ENCODE assay signal across 8 cellular contexts in the genomic region with DNA sequence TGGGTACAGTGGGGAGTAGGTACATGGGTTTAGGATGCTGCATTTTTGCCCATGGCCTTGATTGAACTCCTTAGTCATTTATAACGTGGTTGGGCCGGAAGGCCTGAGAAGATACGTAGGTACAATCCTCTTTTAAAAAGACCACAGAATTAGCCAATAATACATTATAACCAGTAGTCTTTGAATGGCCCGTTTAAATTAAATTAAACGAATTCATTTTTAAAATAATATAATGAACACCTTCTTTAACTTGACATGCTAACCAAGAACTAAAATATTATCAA. TPM values are rescaled to one million over a fixed set of nuclear protein-coding genes. Genes with fewer than 3 reads are reported as not detected.
A peak's percentile ranks its signal among the peaks of the same experiment; 100 is the strongest.
DNase-seq lines count a peak whose midpoint lies in the region; ATAC-seq and TF ChIP-seq lines count a peak whose summit lies in the region.

No MANE protein-coding gene starts in this region.

- peaks cover 50% of the 10 kb centered on the region for H3K79me2 ChIP-seq in MM.1S (ENCODE audit: low read length)

- peak overlapping the region; percentile 85 to 88 for H3K4me3 Mint-ChIP-seq in effector memory CD8-positive, alpha-beta T cell
- H3K4me3 Mint-ChIP-seq in natural killer cell treated with Interleukin-12 subunit alpha and Interleukin-12 subunit beta and Interleukin-15 and Interleukin-18, amount 100 ng/mL, for 72 hours, result peak overlapping the region; percentile 97

- peak overlapping the region; percentile 84 for H3K4me3 ChIP-seq in GM12875 (ENCODE audit: low read depth, low read length)
- peak overlapping the region; percentile 96 for H3K4me3 ChIP-seq in MM.1S (ENCODE audit: low read length)

- no peaks in the 10 kb centered on the region for H3K9me3 Mint-ChIP-seq in effector memory CD8-positive, alpha-beta T cell
- no peaks in the 10 kb centered on the region for H3K9me3 Mint-ChIP-seq in natural killer cell treated with Interleukin-12 subunit alpha and Interleukin-12 subunit beta and Interleukin-15 and Interleukin-18, amount 100 ng/mL, for 72 hours

- peak overlapping the region; percentile 98 for H2AFZ ChIP-seq in MM.1S (ENCODE audit: low read length)

- no peaks in the 10 kb centered on the region for H3K36me3 ChIP-seq in MM.1S (replicated peaks; ENCODE audit: insufficient read depth, low read length)

- peak overlapping the region; percentile 95 to 97 for H3K27ac Mint-ChIP-seq in effector memory CD8-positive, alpha-beta T cell
- H3K27ac Mint-ChIP-seq in natural killer cell treated with Interleukin-12 subunit alpha and Interleukin-12 subunit beta and Interleukin-15 and Interleukin-18, amount 100 ng/mL, for 72 hours, result peak overlapping the region; percentile 87 to 93

- no peak for DNase-seq in MM.1S
- no peak for DNase-seq in effector memory CD8-positive, alpha-beta T cell
- no peak for DNase-seq in natural killer cell treated with Interleukin-12 subunit alpha and Interleukin-12 subunit beta and Interleukin-15 and Interleukin-18, amount 100 ng/mL, for 72 hours (ENCODE audit: low spot score)
- DNase-seq in ureter (ENCODE audit: low spot score), result no peak
- no peak for DNase-seq in head of caudate nucleus
- DNase-seq in dermis blood vessel endothelial cell, result no peak

- H3K9me2 ChIP-seq in MM.1S (replicated peaks; ENCODE audit: insufficient read depth, low read length), result no peaks in the 10 kb centered on the region

- no peak for TF ChIP-seq CTCF in GM12875 (IDR thresholded peaks at IDR 0.05; ENCODE audit: borderline replicate concordance, insufficient read depth, low read depth, low read length)
- no peak for TF ChIP-seq CTCF in MM.1S (IDR thresholded peaks at IDR 0.05; ENCODE audit: low read length)

- no peak for ATAC-seq in effector memory CD8-positive, alpha-beta T cell (replicated peaks)
- peak in 1 of 2 donors; percentile 45 for ATAC-seq in natural killer cell treated with Interleukin-12 subunit alpha and Interleukin-12 subunit beta and Interleukin-15 and Interleukin-18, amount 100 ng/mL, for 72 hours
- ATAC-seq in GM19463 (IDR thresholded peaks at IDR 0.05; ENCODE audit: unreplicated experiment), result no peak

- H3K27me3 ChIP-seq in MM.1S (replicated peaks; ENCODE audit: insufficient read depth, low read length), result no peaks in the 10 kb centered on the region

- intact Hi-C loops in head of caudate nucleus (cut with DNase I), result loop anchor here (5.0 kb wide), 1 partner anchor 71 kb away; a partner anchor contains a TSS

- H3K27ac ChIP-seq in MM.1S (ENCODE audit: low read length), result peak overlapping the region; percentile 76

- peaks cover 19% of the 10 kb centered on the region for H3K4me1 ChIP-seq in MM.1S (ENCODE audit: low read length)

- no peaks in the 10 kb centered on the region for H4K20me1 ChIP-seq in MM.1S (ENCODE audit: insufficient read depth, low read length)

- H3F3A ChIP-seq in MM.1S (ENCODE audit: insufficient read depth, low read length), result peaks cover 18% of the 10 kb centered on the region

- H3K4me2 ChIP-seq in MM.1S (ENCODE audit: low read depth, low read length), result peak overlapping the region; percentile 94

- H3K27me3 Mint-ChIP-seq in effector memory CD8-positive, alpha-beta T cell, result peaks cover 9 to 16% of the 10 kb centered on the region in 2 donors
- H3K27me3 Mint-ChIP-seq in natural killer cell treated with Interleukin-12 subunit alpha and Interleukin-12 subunit beta and Interleukin-15 and Interleukin-18, amount 100 ng/mL, for 72 hours, result peaks cover 10 to 24% of the 10 kb centered on the region in 2 donors

- H3K36me3 Mint-ChIP-seq in effector memory CD8-positive, alpha-beta T cell (ENCODE audit: insufficient read depth), result peaks cover 25% of the 10 kb centered on the region
- peaks cover 18% of the 10 kb centered on the region for H3K36me3 Mint-ChIP-seq in natural killer cell treated with Interleukin-12 subunit alpha and Interleukin-12 subunit beta and Interleukin-15 and Interleukin-18, amount 100 ng/mL, for 72 hours

- H3K4me1 Mint-ChIP-seq in effector memory CD8-positive, alpha-beta T cell (ENCODE audit: low read depth in 2 of 2), result peaks cover 12% of the 10 kb centered on the region in 2 donors
- peaks cover 20 to 22% of the 10 kb centered on the region in 2 donors for H3K4me1 Mint-ChIP-seq in natural killer cell treated with Interleukin-12 subunit alpha and Interleukin-12 subunit beta and Interleukin-15 and Interleukin-18, amount 100 ng/mL, for 72 hours (ENCODE audit: low read depth in 2 of 2)

- H3K9me3 ChIP-seq in MM.1S (replicated peaks; ENCODE audit: insufficient read depth, low read length), result no peaks in the 10 kb centered on the region

- H3K9ac ChIP-seq in MM.1S (ENCODE audit: low read length), result peak overlapping the region; percentile 93

RNA-seq across cellular contexts. Expression of a gene that starts 20.1 kb away (rescaled TPM):
- total RNA-seq in natural killer cell treated with Interleukin-12 subunit alpha and Interleukin-12 subunit beta and Interleukin-15 and Interleukin-18, amount 100 ng/mL, for 72 hours, result 100 to 1,000 TPM; 232 to 257 TPM
- 192 TPM for total RNA-seq in ureter
- total RNA-seq in dermis blood vessel endothelial cell, result 85.4 and 108 TPM in 2 replicates
